ENCODE assay signal across 9 cellular contexts in the genomic region with DNA sequence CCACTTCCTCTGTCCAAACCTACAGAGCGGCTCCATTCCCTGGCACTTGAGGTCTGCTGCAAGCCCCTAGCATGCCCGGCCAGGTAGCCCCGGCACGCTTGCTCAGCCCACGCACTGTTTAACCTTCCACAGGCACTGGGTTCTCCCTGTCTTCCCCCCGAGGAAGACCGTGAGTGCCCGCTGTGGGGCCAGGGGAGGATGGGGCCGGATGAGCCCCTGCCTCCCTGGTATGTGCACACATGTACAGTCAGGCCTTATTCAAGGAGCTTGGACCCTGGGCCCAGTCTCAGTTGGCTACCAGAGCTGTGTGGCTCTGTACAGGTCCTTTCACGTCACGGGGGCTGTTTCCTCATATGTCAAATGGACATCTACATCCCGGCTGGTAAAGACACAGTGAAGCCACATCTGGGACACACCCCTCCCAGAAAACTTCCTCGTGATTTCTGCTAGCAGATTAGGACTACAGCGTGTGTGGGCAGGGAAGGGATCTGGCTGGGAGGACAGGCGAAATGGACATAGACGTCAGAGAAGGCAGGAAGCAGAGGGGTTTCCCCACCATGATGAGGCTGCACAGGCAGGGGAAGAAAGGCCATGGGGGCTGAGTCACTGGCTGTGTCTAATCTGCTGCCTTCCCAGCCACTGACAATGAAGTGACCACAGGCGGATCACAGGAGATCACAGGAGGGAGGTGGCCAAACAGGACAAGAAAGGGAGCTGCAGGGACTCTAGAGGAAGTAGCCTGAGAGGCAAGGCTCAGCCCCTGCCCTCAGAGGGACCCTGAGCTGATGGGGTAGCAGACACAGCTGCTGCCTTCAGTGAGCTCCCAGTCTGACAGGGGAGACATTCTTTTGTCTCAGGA.
DNase-seq lines count a peak whose midpoint lies in the region; ATAC-seq and TF ChIP-seq lines count a peak whose summit lies in the region.
"Had no signal": no experiment of that assay in that cellular context is flagged by ENCODE, and none has a peak within 500 bp of the region (broad histone marks: within the 10 kb centered on the region; RNA-seq: fewer than 3 reads in every experiment).

No MANE protein-coding gene starts in this region.

- H3K4me3 ChIP-seq in HFF-Myc (replicated peaks; ENCODE audit: low read depth, low read length) (no peak overlapping the region), mammary epithelial cell (replicated peaks in 1 of 3; ENCODE audit: insufficient read depth in 1 of 3, low read depth in 2 of 3, low read length in 3 of 3) (no peak overlapping the region), lung (no peak overlapping the region)

- H3K27ac ChIP-seq in mammary epithelial cell (ENCODE audit: insufficient read depth, low read depth, low read length): peak overlapping the region; percentile 85
- peak overlapping the region; percentile 32 to 63 for H3K27ac ChIP-seq in lung (ENCODE audit: low read depth in 1 of 2, low read length in 1 of 2)

- H3K27me3 ChIP-seq in mammary epithelial cell (ENCODE audit: insufficient read depth, low read length): no peaks in the 10 kb centered on the region
- no peaks in the 10 kb centered on the region for H3K27me3 ChIP-seq in lung (ENCODE audit: control insufficient read depth, insufficient read depth)

- CTCF ChIA-PET in mammary epithelial cell (lab: Charles Lee; ENCODE audit: low non-redundant PET): no interaction called here

- in situ Hi-C loops in mammary epithelial cell (cut with MboI; ENCODE audit: low sequenced_read_pairs in 2 of 2): loop anchor here in 1 of 2 donors (5.0 kb wide), 1 partner anchor 292 kb away; the partner anchor contains the start of gene VEGFA

- peak overlapping the region; percentile 39 for H3K9ac ChIP-seq in mammary epithelial cell (ENCODE audit: insufficient read depth, low read length)

- intact Hi-C loops in mammary epithelial cell (cut with micrococcal nuclease): loop anchor here (1.0 to 5.0 kb wide), 3 partner anchors 92 to 266 kb away; no protein-coding TSS in a partner anchor

- H3K36me3 ChIP-seq in mammary epithelial cell (ENCODE audit: insufficient read depth, low read length) (no peaks in the 10 kb centered on the region), lung (ENCODE audit: control insufficient read depth in 2 of 2, insufficient read depth in 2 of 2, low read length in 2 of 2) (no peaks in the 10 kb centered on the region)

- TSS peak; percentile 33 for BruUV-seq in mammary epithelial cell (replicated peaks; lab: Mats Ljungman, UMichigan)

- H3K4me1 ChIP-seq in mammary epithelial cell (ENCODE audit: insufficient read depth, low read length) (peaks cover 73% of the 10 kb centered on the region), lung (ENCODE audit: control insufficient read depth in 2 of 2, insufficient read depth in 2 of 2, low read length in 2 of 2) (peaks cover 6 to 9% of the 10 kb centered on the region in 2 donors)

- H2AFZ ChIP-seq in mammary epithelial cell (ENCODE audit: low read depth, low read length): peak overlapping the region; percentile 55

- no peaks in the 10 kb centered on the region for H3K79me2 ChIP-seq in mammary epithelial cell (ENCODE audit: insufficient read depth, low read length)

- H3K9me3 ChIP-seq in mammary epithelial cell (replicated peaks; ENCODE audit: insufficient read depth, low read length) (no peaks in the 10 kb centered on the region), lung (ENCODE audit: control insufficient read depth in 2 of 2, insufficient read depth in 1 of 2, low read length in 1 of 2) (no peaks in the 10 kb centered on the region)

- 15% methylated on average over 11 of the region's 17 CpGs for WGBS in mammary epithelial cell (ENCODE audit: low coverage, missing lambda C conversion rate)
- WGBS in lung, 2 donors: 61 to 65% methylated on average over 17 of the region's 17 CpGs

- no peak for TF ChIP-seq CTCF in HFF-Myc (IDR thresholded peaks at IDR 0.05; ENCODE audit: low read depth, low read length, missing control alignments)
- TF ChIP-seq CTCF in mammary epithelial cell (conservative IDR thresholded peaks at IDR 0.05 in 1 of 2, IDR thresholded peaks at IDR 0.05 in 1 of 2; ENCODE audit: extremely low read depth in 1 of 2, insufficient read depth in 1 of 2, low read depth in 1 of 2, low read length in 2 of 2): no peak
- no peak for TF ChIP-seq CTCF in lung (IDR thresholded peaks at IDR 0.05; ENCODE audit: control extremely low read depth, extremely low read depth)

- DNase-seq in 8988T (peak; percentile 70), HFF-Myc (ENCODE audit: extremely low read depth, low read depth) (peak; percentile 72), mammary epithelial cell (peak; percentile 99), lung (ENCODE audit: low spot score) (peak; percentile 59), cerebellar cortex (ENCODE audit: low spot score) (no peak)
- DNase-seq: kidney glomerular epithelial cell had no signal

- H3K4me2 ChIP-seq in mammary epithelial cell (ENCODE audit: insufficient read depth, low read depth, low read length): no peak overlapping the region

- H4K20me1 ChIP-seq in mammary epithelial cell (ENCODE audit: insufficient read depth, low read length): no peaks in the 10 kb centered on the region

- peak; percentile 60 for ATAC-seq in lung (ENCODE audit: insufficient read depth, low FRiP score)
- no peak for ATAC-seq in GM21526 (IDR thresholded peaks at IDR 0.05; ENCODE audit: low FRiP score, unreplicated experiment)
- no peak for ATAC-seq in HG03159 (IDR thresholded peaks at IDR 0.05; ENCODE audit: unreplicated experiment)
- ATAC-seq in GM18909 (IDR thresholded peaks at IDR 0.05; ENCODE audit: poor library complexity, unreplicated experiment): no peak

- dilution Hi-C loops in mammary epithelial cell (cut with HindIII; ENCODE audit: low sequenced_read_pairs): loop anchor here (5.0 kb wide), 2 partner anchors 52 to 82 kb away; no protein-coding TSS in a partner anchor
